In genomic region chr12:101015021-101015420, GRCh38 we compare ENCODE assay signal across 11 cellular contexts.
"Had no signal": no experiment of that assay in that cellular context is flagged by ENCODE, and none has a peak within 500 bp of the region (broad histone marks: within the 10 kb centered on the region; RNA-seq: fewer than 3 reads in every experiment).

No MANE protein-coding gene starts in this region.

- H3K27ac ChIP-seq: GM23248 had no signal

- H3K4me1 ChIP-seq: HAP-1 had no signal

- FAIRE-seq: H1, H54 had no signal

- H3K9ac ChIP-seq: GM23248 had no signal

- H3K4me3 ChIP-seq: GM23248, GM23338, HAP-1 had no signal

- H3K4me2 ChIP-seq: GM23338 had no signal

- H3K36me3 ChIP-seq: HAP-1 had no signal

- DNase-seq: GM23248, GOT3, H7, H9, HCEC 1CT, HFFc6 had no signal

- H2AFZ ChIP-seq: GM23248, GM23338 had no signal

- H3K9me3 ChIP-seq: HAP-1 had no signal

- ATAC-seq: GM23338, HCT116 had no signal
